ENCODE assay signal across 8 cellular contexts in genomic region chr6:37791156-37791919, GRCh38. TPM values are rescaled to one million over a fixed set of nuclear protein-coding genes. Genes with fewer than 3 reads are reported as not detected.
DNase-seq lines count a peak whose midpoint lies in the region; ATAC-seq, FAIRE-seq and TF ChIP-seq lines count a peak whose summit lies in the region.

No MANE protein-coding gene starts in this region.

- peak; percentile 95 for ATAC-seq in GM19043 (IDR thresholded peaks at IDR 0.05; ENCODE audit: low read depth, unreplicated experiment)
- ATAC-seq in HG03432 (IDR thresholded peaks at IDR 0.05; ENCODE audit: unreplicated experiment), result peak; percentile 95

- H3K4me2 ChIP-seq in keratinocyte (ENCODE audit: control insufficient read depth, extremely low read depth, insufficient read depth, low read depth, low read length), result no peak overlapping the region

- H3K4me3 ChIP-seq in keratinocyte (ENCODE audit: control insufficient read depth in 2 of 3, extremely low read depth in 1 of 3, insufficient read depth in 2 of 3, low read depth in 1 of 3, low read length in 3 of 3), result no peak overlapping the region

- H3K36me3 ChIP-seq in keratinocyte (ENCODE audit: control insufficient read depth in 2 of 2, extremely low read depth in 1 of 2, insufficient read depth in 2 of 2, low read length in 2 of 2), result no peaks in the 10 kb centered on the region

- no peaks in the 10 kb centered on the region for H3K27me3 ChIP-seq in keratinocyte (ENCODE audit: control insufficient read depth, extremely low read depth, insufficient read depth, low read length)

- H2AFZ ChIP-seq in keratinocyte (ENCODE audit: control insufficient read depth, low read length), result peak overlapping the region; percentile 64

- H3K9me3 ChIP-seq in keratinocyte (ENCODE audit: control insufficient read depth, low read depth, low read length), result no peaks in the 10 kb centered on the region

- H4K20me1 ChIP-seq in keratinocyte (ENCODE audit: control insufficient read depth, extremely low read depth, insufficient read depth, low read length), result no peaks in the 10 kb centered on the region

- H3K4me1 ChIP-seq in keratinocyte (ENCODE audit: control insufficient read depth, extremely low read depth, insufficient read depth, low read length), result peaks cover 20% of the 10 kb centered on the region

- TF ChIP-seq CTCF in keratinocyte (optimal IDR thresholded peaks at IDR 0.05 in 1 of 3, IDR thresholded peaks at IDR 0.05 in 1 of 3, conservative IDR thresholded peaks at IDR 0.05 in 1 of 3; ENCODE audit: extremely low read depth in 1 of 3, insufficient read depth in 2 of 3, low read length in 3 of 3), result peak; percentile 97 to 99 (median 99)

- no peaks in the 10 kb centered on the region for H3K79me2 ChIP-seq in keratinocyte (ENCODE audit: control insufficient read depth, insufficient read depth, low read length)

- dilution Hi-C loops in keratinocyte (cut with MboI; ENCODE audit: extremely low pct_ligation_motif_present, low sequenced_read_pairs), result no loop called here

- FAIRE-seq in keratinocyte (lab: Jason Lieb, UNC), result peak; percentile 78

- H3K27ac ChIP-seq in caudate nucleus (ENCODE audit: low read depth, low read length) (no peak overlapping the region), keratinocyte (ENCODE audit: control insufficient read depth, insufficient read depth, low read length) (no peak overlapping the region)

- peak; percentile 95 to 97 for DNase-seq in AML-193 (lab: John Stamatoyannopoulos, UW)
- DNase-seq in NCI-H446 (lab: John Stamatoyannopoulos, UW), result peak; percentile 94 to 97
- DNase-seq in activated CD4-positive, CD25-positive, alpha-beta regulatory T cell treated with anti-CD3 and anti-CD28 coated beads, Interleukin-2, amount 50 U/mL, for 16 hours (ENCODE audit: low read depth, low spot score), result peak; percentile 66
- peak in 60 of 61 donors; percentile 63 to 97 (median 88) for DNase-seq in caudate nucleus (lab: John Stamatoyannopoulos, UW)
- peak; percentile 92 for DNase-seq in keratinocyte (ENCODE audit: low read depth, low spot score)
- peak; percentile 71 to 80 for DNase-seq in stimulated activated CD4-positive, alpha-beta T cell treated with anti-CD3 and anti-CD28 coated beads, Interleukin-1b, Interleukin-23, amount 100 ng/mL, for 4 hours (ENCODE audit: low read depth in 2 of 2)

- no peaks in the 10 kb centered on the region for H3K9me1 ChIP-seq in keratinocyte (ENCODE audit: control insufficient read depth, extremely low read depth, insufficient read depth, low read length)

- H3K9ac ChIP-seq in keratinocyte (ENCODE audit: control insufficient read depth, extremely low read depth, insufficient read depth, low read length), result no peak overlapping the region

RNA-seq across cellular contexts. Expression of gene ZFAND3, which starts 28.2 kb away (rescaled TPM):
- 9.7 to 19.6 TPM (median 17.3 TPM) in 3 replicates for polyA plus RNA-seq in keratinocyte
- polyA plus RNA-seq in keratinocyte (2011; ENCODE audit: low read depth), result 41.7 TPM
- 15.8 and 22.1 TPM in 2 replicates for polyA plus RNA-seq in keratinocyte (2011; cell fraction: cytosol; rRNA removed)
- polyA plus RNA-seq in keratinocyte (2011; cell fraction: nucleus; rRNA removed), result 19.9 and 27.9 TPM in 2 replicates
- polyA plus RNA-seq in keratinocyte (2012; ENCODE audit: low replicate concordance), result 83.8 and 89.5 TPM in 2 replicates
- 11.3 to 49.2 TPM (median 12.5 TPM) in 3 replicates for polyA minus RNA-seq in keratinocyte
- polyA minus RNA-seq in keratinocyte (2011; cell fraction: cytosol; rRNA and poly(A)+ RNA removed), result 30.1 TPM
- polyA minus RNA-seq in keratinocyte (2011; cell fraction: nucleus; rRNA and poly(A)+ RNA removed), result 22.6 and 28.1 TPM in 2 replicates
